ENCODE assay signal across 8 cellular contexts in the genomic region with DNA sequence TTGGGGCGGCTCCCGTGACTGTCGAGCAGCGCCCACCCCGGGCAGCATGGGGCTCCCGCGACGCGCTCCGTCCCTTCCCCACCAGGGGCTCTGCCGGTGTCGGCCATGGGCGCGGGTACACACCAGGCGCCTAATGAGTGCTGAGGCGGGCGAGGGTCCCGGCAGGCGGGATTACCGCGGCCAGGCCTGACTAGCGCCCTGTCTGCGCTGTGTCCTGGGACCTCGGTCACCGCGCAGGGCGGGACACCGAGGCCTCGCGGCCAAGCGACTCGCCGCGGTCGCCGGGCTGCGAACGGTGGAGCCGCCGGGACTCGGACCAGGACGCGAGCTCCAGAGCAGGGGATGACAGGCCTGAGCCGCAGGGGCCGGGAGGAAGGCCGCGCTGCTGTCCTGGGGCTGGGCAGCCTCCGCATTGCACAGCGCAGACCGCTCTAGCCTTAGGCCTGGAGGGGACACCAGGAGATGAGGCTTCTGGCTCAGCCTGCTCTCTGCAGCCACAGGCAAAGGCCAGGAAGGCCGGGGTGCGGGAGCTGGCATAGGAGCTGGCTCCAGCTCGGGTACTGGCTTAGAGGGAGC. TPM values are rescaled to one million over a fixed set of nuclear protein-coding genes. Genes with fewer than 3 reads are reported as not detected.
DNase-seq lines count a peak whose midpoint lies in the region; ATAC-seq and TF ChIP-seq lines count a peak whose summit lies in the region.

No MANE protein-coding gene starts in this region.

- H3K27ac ChIP-seq in breast epithelium = peak overlapping the region in 1 of 2 donors; percentile 13

- no peaks in the 10 kb centered on the region for H3K9me3 Mint-ChIP-seq in stimulated activated naive CD8-positive, alpha-beta T cell treated with anti-CD3 and anti-CD28 coated beads, Interleukin-15, amount 100 ng/mL, for 72 hours

- H3K27me3 Mint-ChIP-seq in stimulated activated naive CD8-positive, alpha-beta T cell treated with anti-CD3 and anti-CD28 coated beads, Interleukin-15, amount 100 ng/mL, for 72 hours = no peaks in the 10 kb centered on the region

- peaks cover 6% of the 10 kb centered on the region for H3K36me3 ChIP-seq in breast epithelium

- peaks cover 3 to 14% of the 10 kb centered on the region in 2 donors for H3K4me1 ChIP-seq in breast epithelium

- ATAC-seq in GM21528 (IDR thresholded peaks at IDR 0.05; ENCODE audit: low FRiP score, unreplicated experiment) = peak; percentile 16
- peak; percentile 40 for ATAC-seq in stimulated activated naive CD8-positive, alpha-beta T cell treated with anti-CD3 and anti-CD28 coated beads, Interleukin-15, amount 100 ng/mL, for 72 hours

- no peak for TF ChIP-seq CTCF in breast epithelium (IDR thresholded peaks at IDR 0.05)

- H3K27ac Mint-ChIP-seq in stimulated activated naive CD8-positive, alpha-beta T cell treated with anti-CD3 and anti-CD28 coated beads, Interleukin-15, amount 100 ng/mL, for 72 hours = peak overlapping the region in 1 of 2 donors; percentile 95

- peak overlapping the region; percentile 75 to 86 (median 81) for H3K4me3 ChIP-seq in breast epithelium

- H3K27me3 ChIP-seq in breast epithelium = no peaks in the 10 kb centered on the region

- peak overlapping the region; percentile 67 to 69 for H3K4me3 Mint-ChIP-seq in stimulated activated naive CD8-positive, alpha-beta T cell treated with anti-CD3 and anti-CD28 coated beads, Interleukin-15, amount 100 ng/mL, for 72 hours

- DNase-seq in ELF-1 (ENCODE audit: low read depth, low spot score) = peak; percentile 80
- peak; percentile 19 for DNase-seq in LHCN-M2 (ENCODE audit: low read depth)
- DNase-seq in breast epithelium (ENCODE audit: low spot score in 2 of 2) = no peak
- peak; percentile 36 for DNase-seq in kidney tubule cell (ENCODE audit: low spot score)
- no peak for DNase-seq in stimulated activated naive CD8-positive, alpha-beta T cell treated with anti-CD3 and anti-CD28 coated beads, Interleukin-15, amount 100 ng/mL, for 72 hours
- no peak for DNase-seq in NCI-H1694 treated with DMSO at 0.1 percent for 48 hours (lab: John Stamatoyannopoulos, UW)
- no peak for DNase-seq in NCI-H187 treated with DMSO at 0.1 percent for 48 hours (lab: John Stamatoyannopoulos, UW)

- no peak for TF ChIP-seq POLR2A in breast epithelium (IDR thresholded peaks at IDR 0.05)

- no peaks in the 10 kb centered on the region for H3K9me3 ChIP-seq in breast epithelium

- intact Hi-C loops in breast epithelium (cut with DNase I; ENCODE audit: low total_unique reads) = no loop called here

- peaks cover 56% of the 10 kb centered on the region for H3K4me1 Mint-ChIP-seq in stimulated activated naive CD8-positive, alpha-beta T cell treated with anti-CD3 and anti-CD28 coated beads, Interleukin-15, amount 100 ng/mL, for 72 hours

RNA-seq across cellular contexts. Expression of a gene that starts 14.1 kb away (rescaled TPM):
- total RNA-seq in LHCN-M2 (2014; rRNA removed) (not detected in 2 replicates), breast epithelium (1 to 10 TPM in 2 of 3 donors, under 1 TPM in 1; 0.73 to 6.9 (median 6.7) TPM)
- not detected for polyA plus RNA-seq in LHCN-M2 (2012)

RNA-seq across cellular contexts. Expression of a gene that starts 16.3 kb away (rescaled TPM):
- total RNA-seq in LHCN-M2 (2014; rRNA removed) = 0.77 TPM in 1 of 2 replicates, not detected in the other
- 0.21 TPM for polyA plus RNA-seq in LHCN-M2 (2012)
- total RNA-seq in breast epithelium = 1 to 10 TPM; 4.8 to 8.2 (median 5.6) TPM

RNA-seq across cellular contexts. Expression of a gene that starts 19.7 kb away (rescaled TPM):
- not detected in 2 replicates for total RNA-seq in LHCN-M2 (2014; rRNA removed)
- polyA plus RNA-seq in LHCN-M2 (2012) = not detected
- total RNA-seq in breast epithelium = 10 to 100 TPM in 1 of 3 donors, 1 to 10 TPM in 2; 4.1 to 12.2 (median 9.5) TPM

RNA-seq across cellular contexts. Expression of a gene that starts 29.4 kb away (rescaled TPM):
- total RNA-seq in LHCN-M2 (2014; rRNA removed) (not detected in 2 replicates), breast epithelium (not detected)
- polyA plus RNA-seq in LHCN-M2 (2012) = not detected

RNA-seq across cellular contexts. Expression of a gene that starts 35.7 kb away (rescaled TPM):
- not detected in 2 replicates for total RNA-seq in LHCN-M2 (2014; rRNA removed)
- polyA plus RNA-seq in LHCN-M2 (2012) = not detected
- not detected for total RNA-seq in breast epithelium

Comparison
In these comparisons a context has a peak if more than half of its experiments do, and no peak if none do; other contexts are left out.
1. DNase-seq: peak in ELF-1 (single experiment), LHCN-M2 (single experiment) and kidney tubule cell (single experiment); none in breast epithelium (0 of 2), stimulated activated naive CD8-positive, alpha-beta T cell treated with anti-CD3 and anti-CD28 coated beads, Interleukin-15, amount 100 ng/mL, for 72 hours (0 of 2), NCI-H1694 treated with DMSO at 0.1 percent for 48 hours (single experiment) and NCI-H187 treated with DMSO at 0.1 percent for 48 hours (single experiment).